In genomic region chr2:183059561-183059960, GRCh38 we compare ENCODE assay signal across 2 cellular contexts.
A peak's percentile ranks its signal among the peaks of the same experiment; 100 is the strongest.
TF ChIP-seq lines count a peak whose summit lies in the region.

No MANE protein-coding gene starts in this region.

TF ChIP-seq in HEK293, 187 proteins besides CTCF, POLR2A, EP300 and RAD21 (continued from another document):
- TF ChIP-seq, protein P1, sequence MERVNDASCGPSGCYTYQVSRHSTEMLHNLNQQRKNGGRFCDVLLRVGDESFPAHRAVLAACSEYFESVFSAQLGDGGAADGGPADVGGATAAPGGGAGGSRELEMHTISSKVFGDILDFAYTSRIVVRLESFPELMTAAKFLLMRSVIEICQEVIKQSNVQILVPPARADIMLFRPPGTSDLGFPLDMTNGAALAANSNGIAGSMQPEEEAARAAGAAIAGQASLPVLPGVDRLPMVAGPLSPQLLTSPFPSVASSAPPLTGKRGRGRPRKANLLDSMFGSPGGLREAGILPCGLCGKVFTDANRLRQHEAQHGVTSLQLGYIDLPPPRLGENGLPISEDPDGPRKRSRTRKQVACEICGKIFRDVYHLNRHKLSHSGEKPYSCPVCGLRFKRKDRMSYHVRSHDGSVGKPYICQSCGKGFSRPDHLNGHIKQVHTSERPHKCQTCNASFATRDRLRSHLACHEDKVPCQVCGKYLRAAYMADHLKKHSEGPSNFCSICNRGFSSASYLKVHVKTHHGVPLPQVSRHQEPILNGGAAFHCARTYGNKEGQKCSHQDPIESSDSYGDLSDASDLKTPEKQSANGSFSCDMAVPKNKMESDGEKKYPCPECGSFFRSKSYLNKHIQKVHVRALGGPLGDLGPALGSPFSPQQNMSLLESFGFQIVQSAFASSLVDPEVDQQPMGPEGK (tag by site-specific recombination; IDR thresholded peaks at IDR 0.05), result no peak
TF ChIP-seq in HEK293: peak in this region for 1.

TF ChIP-seq in SK-N-SH, 30 proteins besides CTCF, POLR2A, EP300 and RAD21 (continued from another document):
- TF ChIP-seq SMC3 (IDR thresholded peaks at IDR 0.05; ENCODE audit: low read depth, low read length) (no peak), SIN3A (IDR thresholded peaks at IDR 0.05; ENCODE audit: borderline replicate concordance, low read depth, low read length) (no peak), EZH2phosphoT487 (IDR thresholded peaks at IDR 0.05; ENCODE audit: borderline replicate concordance, low read depth) (no peak), MXI1 (IDR thresholded peaks at IDR 0.05; ENCODE audit: low read depth, low read length) (no peak), NFIC (IDR thresholded peaks at IDR 0.05; ENCODE audit: borderline replicate concordance) (peak; percentile 18; the same call in 1 of the 2 replicates), NRF1 (IDR thresholded peaks at IDR 0.05; ENCODE audit: low read depth, low read length) (no peak), YY1 (IDR thresholded peaks at IDR 0.05; ENCODE audit: low read depth) (no peak), TEAD4 (IDR thresholded peaks at IDR 0.05; ENCODE audit: borderline replicate concordance, insufficient read depth) (no peak), GATA2 (CRISPR knock-in tag; IDR thresholded peaks at IDR 0.05) (no peak), JUND (IDR thresholded peaks at IDR 0.05) (peak; percentile 56; the same call in 1 of the 2 replicates), ELF1 (IDR thresholded peaks at IDR 0.05) (no peak)
- TF ChIP-seq, protein P2, sequence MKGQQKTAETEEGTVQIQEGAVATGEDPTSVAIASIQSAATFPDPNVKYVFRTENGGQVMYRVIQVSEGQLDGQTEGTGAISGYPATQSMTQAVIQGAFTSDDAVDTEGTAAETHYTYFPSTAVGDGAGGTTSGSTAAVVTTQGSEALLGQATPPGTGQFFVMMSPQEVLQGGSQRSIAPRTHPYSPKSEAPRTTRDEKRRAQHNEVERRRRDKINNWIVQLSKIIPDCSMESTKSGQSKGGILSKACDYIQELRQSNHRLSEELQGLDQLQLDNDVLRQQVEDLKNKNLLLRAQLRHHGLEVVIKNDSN (IDR thresholded peaks at IDR 0.05; ENCODE audit: borderline replicate concordance, low read depth), result no peak
- TF ChIP-seq, protein P3, sequence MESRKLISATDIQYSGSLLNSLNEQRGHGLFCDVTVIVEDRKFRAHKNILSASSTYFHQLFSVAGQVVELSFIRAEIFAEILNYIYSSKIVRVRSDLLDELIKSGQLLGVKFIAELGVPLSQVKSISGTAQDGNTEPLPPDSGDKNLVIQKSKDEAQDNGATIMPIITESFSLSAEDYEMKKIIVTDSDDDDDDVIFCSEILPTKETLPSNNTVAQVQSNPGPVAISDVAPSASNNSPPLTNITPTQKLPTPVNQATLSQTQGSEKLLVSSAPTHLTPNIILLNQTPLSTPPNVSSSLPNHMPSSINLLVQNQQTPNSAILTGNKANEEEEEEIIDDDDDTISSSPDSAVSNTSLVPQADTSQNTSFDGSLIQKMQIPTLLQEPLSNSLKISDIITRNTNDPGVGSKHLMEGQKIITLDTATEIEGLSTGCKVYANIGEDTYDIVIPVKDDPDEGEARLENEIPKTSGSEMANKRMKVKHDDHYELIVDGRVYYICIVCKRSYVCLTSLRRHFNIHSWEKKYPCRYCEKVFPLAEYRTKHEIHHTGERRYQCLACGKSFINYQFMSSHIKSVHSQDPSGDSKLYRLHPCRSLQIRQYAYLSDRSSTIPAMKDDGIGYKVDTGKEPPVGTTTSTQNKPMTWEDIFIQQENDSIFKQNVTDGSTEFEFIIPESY (IDR thresholded peaks at IDR 0.05; ENCODE audit: borderline replicate concordance, low read depth), result no peak
- TF ChIP-seq, protein P4, sequence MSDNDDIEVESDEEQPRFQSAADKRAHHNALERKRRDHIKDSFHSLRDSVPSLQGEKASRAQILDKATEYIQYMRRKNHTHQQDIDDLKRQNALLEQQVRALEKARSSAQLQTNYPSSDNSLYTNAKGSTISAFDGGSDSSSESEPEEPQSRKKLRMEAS (IDR thresholded peaks at IDR 0.05; ENCODE audit: low read depth), result peak; percentile 32; the same call in 1 of the 2 replicates
- TF ChIP-seq, protein P5, sequence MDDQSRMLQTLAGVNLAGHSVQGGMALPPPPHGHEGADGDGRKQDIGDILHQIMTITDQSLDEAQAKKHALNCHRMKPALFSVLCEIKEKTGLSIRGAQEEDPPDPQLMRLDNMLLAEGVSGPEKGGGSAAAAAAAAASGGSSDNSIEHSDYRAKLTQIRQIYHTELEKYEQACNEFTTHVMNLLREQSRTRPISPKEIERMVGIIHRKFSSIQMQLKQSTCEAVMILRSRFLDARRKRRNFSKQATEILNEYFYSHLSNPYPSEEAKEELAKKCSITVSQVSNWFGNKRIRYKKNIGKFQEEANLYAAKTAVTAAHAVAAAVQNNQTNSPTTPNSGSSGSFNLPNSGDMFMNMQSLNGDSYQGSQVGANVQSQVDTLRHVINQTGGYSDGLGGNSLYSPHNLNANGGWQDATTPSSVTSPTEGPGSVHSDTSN (IDR thresholded peaks at IDR 0.05), result peak; percentile 36
TF ChIP-seq in SK-N-SH: peak in this region for 5.
